8 cellular contexts compared by ENCODE assay signal in genomic region chr10:132588301-132589013, GRCh38. TPM values are rescaled to one million over a fixed set of nuclear protein-coding genes. Genes with fewer than 3 reads are reported as not detected.
DNase-seq lines count a peak whose midpoint lies in the region; ATAC-seq and TF ChIP-seq lines count a peak whose summit lies in the region.

No MANE protein-coding gene starts in this region.

- H3K4me1 ChIP-seq in heart right ventricle: peaks cover 56 to 100% (median 94%) of the 10 kb centered on the region in 9 donors

- peak overlapping the region; percentile 67 for H3K27ac Mint-ChIP-seq in activated CD8-positive, alpha-beta T cell treated with anti-CD3 and anti-CD28 coated beads for 36 hours
- peak overlapping the region; percentile 90 for H3K27ac Mint-ChIP-seq in stimulated activated memory B cell treated with anti-CD40 and anti-IgM and Interleukin-4, amounts not matched to agents 10 μg/mL and 1 μg/mL and 100 μg/mL, for 72 hours

- no peaks in the 10 kb centered on the region for H3K27me3 Mint-ChIP-seq in activated CD8-positive, alpha-beta T cell treated with anti-CD3 and anti-CD28 coated beads for 36 hours
- no peaks in the 10 kb centered on the region for H3K27me3 Mint-ChIP-seq in stimulated activated memory B cell treated with anti-CD40 and anti-IgM and Interleukin-4, amounts not matched to agents 10 μg/mL and 1 μg/mL and 100 μg/mL, for 72 hours

- H3K9me3 ChIP-seq in heart right ventricle: peaks cover 0 to 6% (median 0%) of the 10 kb centered on the region in 11 donors

- H3K27me3 ChIP-seq in heart right ventricle: no peaks in the 10 kb centered on the region

- 29 to 39% methylated on average over 25 of the region's 25 CpGs for WGBS in heart right ventricle, 2 donors

- no peak for TF ChIP-seq CTCF in activated CD8-positive, alpha-beta T cell treated with anti-CD3 and anti-CD28 coated beads for 36 hours (IDR thresholded peaks at IDR 0.05)
- no peak for TF ChIP-seq CTCF in heart right ventricle (IDR thresholded peaks at IDR 0.05)

- peak in 2 of 3 experiments; percentile 25 to 46 for DNase-seq in activated CD8-positive, alpha-beta memory T cell treated with anti-CD3 and anti-CD28 coated beads for 48 hours (ENCODE audit: low read depth in 2 of 3, low spot score in 2 of 3)
- DNase-seq in activated CD8-positive, alpha-beta memory T cell treated with anti-CD3 and anti-CD28 coated beads for 24 hours: no peak
- peak; percentile 79 for DNase-seq in activated CD8-positive, alpha-beta T cell treated with anti-CD3 and anti-CD28 coated beads for 36 hours
- DNase-seq in heart right ventricle (peak; percentile 61 to 84), kidney glomerular epithelial cell (lab: John Stamatoyannopoulos, UW) (no peak), EL (no peak)

- POLR2A ChIA-PET in activated CD8-positive, alpha-beta T cell treated with anti-CD3 and anti-CD28 coated beads for 36 hours (lab: Charles Lee): no interaction called here

- peak overlapping the region in 8 of 10 donors; percentile 17 to 29 (median 24) for H3K4me3 ChIP-seq in heart right ventricle

- no peaks in the 10 kb centered on the region for H3K36me3 ChIP-seq in heart right ventricle

- CTCF ChIA-PET in activated CD8-positive, alpha-beta T cell treated with anti-CD3 and anti-CD28 coated beads for 36 hours (lab: Charles Lee): no interaction called here

- peak overlapping the region; percentile 40 for H3K4me3 Mint-ChIP-seq in activated CD8-positive, alpha-beta T cell treated with anti-CD3 and anti-CD28 coated beads for 36 hours
- H3K4me3 Mint-ChIP-seq in stimulated activated memory B cell treated with anti-CD40 and anti-IgM and Interleukin-4, amounts not matched to agents 10 μg/mL and 1 μg/mL and 100 μg/mL, for 72 hours: peak overlapping the region; percentile 60

- intact Hi-C loops in activated CD8-positive, alpha-beta T cell treated with anti-CD3 and anti-CD28 coated beads for 36 hours (cut with micrococcal nuclease): loop anchor here (2.0 kb wide), 1 partner anchor 16 kb away; no protein-coding TSS in a partner anchor
- intact Hi-C loops in heart right ventricle (cut with DNase I): loop anchor here in 5 of 10 donors (1.0 to 5.0 kb wide), 5 partner anchors 42 to 71 kb away; partner anchors contain the start of gene INPP5A (in 4 of the 5)

- peak; percentile 75 for ATAC-seq in activated CD8-positive, alpha-beta T cell treated with anti-CD3 and anti-CD28 coated beads for 36 hours
- ATAC-seq in heart right ventricle (peak; percentile 47 to 83 (median 75)), GM19397 (IDR thresholded peaks at IDR 0.05; ENCODE audit: unreplicated experiment) (no peak)
- ATAC-seq in stimulated activated memory B cell treated with anti-CD40 and anti-IgM and Interleukin-4, amounts not matched to agents 10 μg/mL and 1 μg/mL and 100 μg/mL, for 72 hours: peak; percentile 86

- peaks cover 42% of the 10 kb centered on the region for H3K4me1 Mint-ChIP-seq in activated CD8-positive, alpha-beta T cell treated with anti-CD3 and anti-CD28 coated beads for 36 hours (ENCODE audit: low read depth)
- H3K4me1 Mint-ChIP-seq in stimulated activated memory B cell treated with anti-CD40 and anti-IgM and Interleukin-4, amounts not matched to agents 10 μg/mL and 1 μg/mL and 100 μg/mL, for 72 hours: peaks cover 79% of the 10 kb centered on the region

- H3K9me3 Mint-ChIP-seq in activated CD8-positive, alpha-beta T cell treated with anti-CD3 and anti-CD28 coated beads for 36 hours: peaks cover 3% of the 10 kb centered on the region
- no peaks in the 10 kb centered on the region for H3K9me3 Mint-ChIP-seq in stimulated activated memory B cell treated with anti-CD40 and anti-IgM and Interleukin-4, amounts not matched to agents 10 μg/mL and 1 μg/mL and 100 μg/mL, for 72 hours

- peaks cover 3% of the 10 kb centered on the region for H3K36me3 Mint-ChIP-seq in activated CD8-positive, alpha-beta T cell treated with anti-CD3 and anti-CD28 coated beads for 36 hours (ENCODE audit: low read depth)
- peaks cover 23% of the 10 kb centered on the region for H3K36me3 Mint-ChIP-seq in stimulated activated memory B cell treated with anti-CD40 and anti-IgM and Interleukin-4, amounts not matched to agents 10 μg/mL and 1 μg/mL and 100 μg/mL, for 72 hours

- H3K27ac ChIP-seq in heart right ventricle: peak overlapping the region; percentile 64 to 91 (median 80)

RNA-seq across cellular contexts. Expression of gene INPP5A, which starts 50.9 kb away (rescaled TPM):
- 10 to 100 TPM in 1 of 2 experiments, 1 to 10 TPM in 1; 9.6 to 10.4 TPM for total RNA-seq in activated CD8-positive, alpha-beta T cell treated with anti-CD3 and anti-CD28 coated beads for 36 hours
- total RNA-seq in heart right ventricle: 100 to 1,000 TPM in 8 of 10 donors, 10 to 100 TPM in 2; 92.6 to 122 (median 109) TPM
- polyA plus RNA-seq in heart right ventricle: 10 to 100 TPM; 30.4 to 45.1 TPM

Comparison
In these comparisons a context has a peak if more than half of its experiments do, and no peak if none do; other contexts are left out.
1. DNase-seq: peak in activated CD8-positive, alpha-beta memory T cell treated with anti-CD3 and anti-CD28 coated beads for 48 hours (2 of 3), activated CD8-positive, alpha-beta T cell treated with anti-CD3 and anti-CD28 coated beads for 36 hours (single experiment) and heart right ventricle (2 of 2); none in activated CD8-positive, alpha-beta memory T cell treated with anti-CD3 and anti-CD28 coated beads for 24 hours (single experiment), kidney glomerular epithelial cell (single experiment) and EL (single experiment).
2. RNA of gene INPP5A, which starts 50.9 kb away (total RNA-seq): 92.6 to 122 TPM in heart right ventricle; 9.6 to 10.4 TPM in activated CD8-positive, alpha-beta T cell treated with anti-CD3 and anti-CD28 coated beads for 36 hours; every median in the first group is over 4 times any median in the second.